In the genomic region with DNA sequence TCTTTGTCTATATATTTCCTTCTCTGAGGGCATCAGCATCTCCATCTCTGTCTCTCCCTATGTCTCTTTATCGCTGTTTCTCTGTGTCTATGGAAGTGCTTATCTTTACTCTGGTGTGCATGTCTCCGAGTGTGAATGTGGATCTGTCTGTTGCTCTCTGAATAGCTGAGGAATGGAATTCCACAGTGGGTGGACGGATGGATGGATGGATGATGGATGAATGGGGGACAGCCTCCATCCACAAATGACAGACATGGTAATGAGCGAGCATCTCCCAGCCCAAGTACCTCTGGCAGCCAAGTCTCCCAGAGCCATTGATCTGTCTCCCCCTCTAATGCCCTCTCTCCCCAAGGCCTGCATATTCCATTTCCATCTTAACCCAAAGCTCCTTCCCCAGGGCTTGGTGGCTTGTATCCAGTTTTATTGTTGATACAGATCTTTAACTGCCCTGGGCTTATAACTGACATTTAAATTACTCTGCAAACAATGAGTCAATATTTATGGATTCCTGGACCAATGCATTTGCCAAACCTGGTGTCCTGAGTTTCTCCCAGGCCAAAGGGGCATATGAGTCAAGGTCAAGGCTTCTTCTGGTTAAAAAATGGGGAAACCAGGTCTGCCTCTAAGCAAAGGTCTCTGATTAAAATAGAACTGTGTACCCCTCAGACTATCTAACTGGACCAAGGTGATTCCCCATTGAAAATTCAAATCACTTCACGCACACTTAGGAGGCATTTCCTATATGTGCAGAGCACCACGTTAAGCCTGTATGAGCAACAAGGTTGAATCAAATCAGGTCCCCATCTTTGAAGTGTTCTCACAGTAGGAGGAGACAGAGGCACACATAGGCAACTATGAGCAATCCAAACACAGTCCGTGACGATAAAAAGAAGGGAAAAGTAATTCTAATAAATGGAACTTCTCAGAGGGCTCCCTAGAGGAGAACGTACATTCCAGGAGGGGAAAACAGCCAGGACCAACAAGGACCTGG, we compare ENCODE assay signal across 27 cellular contexts.
DNase-seq lines count a peak whose midpoint lies in the region; TF ChIP-seq lines count a peak whose summit lies in the region.
"Had no signal": no experiment of that assay in that cellular context is flagged by ENCODE, and none has a peak within 500 bp of the region (broad histone marks: within the 10 kb centered on the region; RNA-seq: fewer than 3 reads in every experiment).

No MANE protein-coding gene starts in this region.

- H3K9me3 ChIP-seq in PC-9 (ENCODE audit: insufficient read depth, low read depth): no peaks in the 10 kb centered on the region
- no peaks in the 10 kb centered on the region for H3K9me3 ChIP-seq in prostate gland
- H3K9me3 ChIP-seq: adrenal gland, BLaER1, Caco-2, gastroesophageal sphincter, right atrium auricular region, thoracic aorta had no signal

- intact Hi-C loops in MCF 10A (cut with micrococcal nuclease): no loop called here
- intact Hi-C loops in PC-9 (cut with micrococcal nuclease; ENCODE audit: unreplicated experiment): no loop called here
- intact Hi-C loops in prostate gland (cut with DNase I): no loop called here

- no peak overlapping the region for H2AFZ ChIP-seq in PC-9

- BruUV-seq in MCF 10A (replicated peaks; lab: Mats Ljungman, UMichigan) (no TSS peak), PC-9 (replicated peaks; lab: Mats Ljungman, UMichigan) (no TSS peak)

- H3K36me3 ChIP-seq in PC-9 (ENCODE audit: low read depth) (no peaks in the 10 kb centered on the region), prostate gland (no peaks in the 10 kb centered on the region)
- H3K36me3 ChIP-seq: adrenal gland, BLaER1, brain microvascular endothelial cell, gastroesophageal sphincter, right atrium auricular region, thoracic aorta, WERI-Rb-1 had no signal

- H3F3A ChIP-seq in PC-9 (ENCODE audit: insufficient read depth, low read depth): no peaks in the 10 kb centered on the region; the same call in 1 of the 2 replicates

- H3K9me2 ChIP-seq in PC-9 (ENCODE audit: insufficient read depth): no peaks in the 10 kb centered on the region

- no peak overlapping the region for H3K27ac ChIP-seq in PC-9
- H3K27ac ChIP-seq in prostate gland: no peak overlapping the region
- H3K27ac ChIP-seq: adrenal gland, BLaER1, brain microvascular endothelial cell, gastroesophageal sphincter, right atrium auricular region, thoracic aorta, WERI-Rb-1 had no signal

- H3K4me1 Mint-ChIP-seq in MCF 10A (ENCODE audit: insufficient read depth, unreplicated experiment): no peaks in the 10 kb centered on the region
- H3K4me1 Mint-ChIP-seq in progenitor cell of endocrine pancreas (ENCODE audit: low read depth): peaks cover 11% of the 10 kb centered on the region
- H3K4me1 Mint-ChIP-seq: activated CD4-positive, alpha-beta T cell treated with anti-CD3 and anti-CD28 coated beads, Interleukin-2, amount 10 ng/mL, durations not matched to agents 24 days and 14 days had no signal

- H3K4me3 ChIP-seq in LNCaP clone FGC (ENCODE audit: low read depth, low read length) (no peak overlapping the region), PC-9 (no peak overlapping the region), prostate gland (no peak overlapping the region)
- H3K4me3 ChIP-seq: adrenal gland, BLaER1, gastroesophageal sphincter, right atrium auricular region, thoracic aorta had no signal

- H3K4me1 ChIP-seq in PC-9 (replicated peaks; ENCODE audit: insufficient read depth) (peaks cover 14% of the 10 kb centered on the region; the same call in 1 of the 2 replicates), prostate gland (replicated peaks) (no peaks in the 10 kb centered on the region)
- H3K4me1 ChIP-seq: adrenal gland, Caco-2, gastroesophageal sphincter, right atrium auricular region had no signal

- TF ChIP-seq CTCF in MCF 10A (IDR thresholded peaks at IDR 0.05; ENCODE audit: unreplicated experiment) (no peak), LNCaP clone FGC (IDR thresholded peaks at IDR 0.05; ENCODE audit: control insufficient read depth, extremely low read depth, insufficient read depth) (no peak), PC-9 (conservative IDR thresholded peaks at IDR 0.05) (no peak), prostate gland (IDR thresholded peaks at IDR 0.05) (no peak), progenitor cell of endocrine pancreas (IDR thresholded peaks at IDR 0.05; ENCODE audit: unreplicated experiment) (no peak)

- H3K9me3 Mint-ChIP-seq in MCF 10A (ENCODE audit: unreplicated experiment) (no peaks in the 10 kb centered on the region), progenitor cell of endocrine pancreas (ENCODE audit: low read depth) (no peaks in the 10 kb centered on the region)
- H3K9me3 Mint-ChIP-seq: activated CD4-positive, alpha-beta T cell treated with anti-CD3 and anti-CD28 coated beads, Interleukin-2, amount 10 ng/mL, durations not matched to agents 24 days and 14 days; activated T-cell treated with anti-CD3 and anti-CD28 coated beads, Interleukin-2, amount 50 U/mL, for 4 hours; natural killer cell treated with Interleukin-12 subunit alpha and Interleukin-12 subunit beta and Interleukin-15 and Interleukin-18, amount 100 ng/mL, for 72 hours had no signal

- peaks cover 76% of the 10 kb centered on the region for H3K27me3 Mint-ChIP-seq in MCF 10A (ENCODE audit: insufficient read depth, unreplicated experiment)
- peaks cover 63% of the 10 kb centered on the region for H3K27me3 Mint-ChIP-seq in progenitor cell of endocrine pancreas

- no peak for TF ChIP-seq POLR2A in prostate gland (IDR thresholded peaks at IDR 0.05)

- H3K27me3 ChIP-seq in PC-9 (ENCODE audit: insufficient read depth, low read depth) (no peaks in the 10 kb centered on the region), prostate gland (replicated peaks; ENCODE audit: insufficient read depth) (no peaks in the 10 kb centered on the region)
- H3K27me3 ChIP-seq: BLaER1, right atrium auricular region had no signal

- 62% methylated on average over 9 of the region's 9 CpGs for WGBS in prostate gland

- CTCF ChIA-PET in MCF 10A (lab: Yijun Ruan, JAX) (interaction anchor here (0.6 kb wide), 1 partner anchor 80 kb away, joined by 3 read pairs; no protein-coding TSS in a partner anchor), PC-9 (lab: Charles Lee) (interaction anchor here (0.6 kb wide), 1 partner anchor 118 kb away, joined by 4 read pairs; no protein-coding TSS in a partner anchor)

- H3K36me3 Mint-ChIP-seq in MCF 10A (ENCODE audit: insufficient read depth, unreplicated experiment) (no peaks in the 10 kb centered on the region), progenitor cell of endocrine pancreas (ENCODE audit: insufficient read depth) (no peaks in the 10 kb centered on the region)
- H3K36me3 Mint-ChIP-seq: natural killer cell treated with Interleukin-12 subunit alpha and Interleukin-12 subunit beta and Interleukin-15 and Interleukin-18, amount 100 ng/mL, for 72 hours had no signal

- no peaks in the 10 kb centered on the region for H3K79me2 ChIP-seq in PC-9 (ENCODE audit: low read depth)

- no peaks in the 10 kb centered on the region for H4K20me1 ChIP-seq in PC-9 (ENCODE audit: insufficient read depth)

- in situ Hi-C loops in T47D (cut with HindIII; ENCODE audit: low pct_unique_long_range_greater_than_20kb, low sequenced_read_pairs): no loop called here

- DNase-seq in T47D (ENCODE audit: low read depth in 1 of 2, low spot score in 1 of 2) (peak; percentile 55 to 95), MCF 10A (ENCODE audit: unreplicated experiment) (no peak), LNCaP clone FGC (ENCODE audit: low read depth) (peak; percentile 88), PC-9 (peak; percentile 11 to 78), prostate gland (ENCODE audit: low spot score) (peak; percentile 36), progenitor cell of endocrine pancreas (ENCODE audit: low spot score, unreplicated experiment) (no peak), Ammon's horn (ENCODE audit: low spot score) (no peak), hippocampal formation (lab: John Stamatoyannopoulos, UW) (no peak)
- DNase-seq: ACHN; activated CD4-positive, alpha-beta T cell treated with anti-CD3 and anti-CD28 coated beads, Interleukin-2, amount 10 ng/mL, durations not matched to agents 24 days and 14 days; activated naive CD4-positive, alpha-beta T cell; activated T-cell treated with anti-CD3 and anti-CD28 coated beads, Interleukin-2, amount 50 U/mL, for 4 hours; adrenal gland; brain microvascular endothelial cell; Caco-2; left ventricle myocardium superior; NCI-H2029; NK-92 treated with Interleukin-12 subunit alpha and Interleukin-12 subunit beta, amount 100 ng/mL, for 24 hours; RPMI8226; stimulated activated CD4-positive, alpha-beta T cell treated with anti-CD3 and anti-CD28 coated beads, Interleukin-4, amount 100 ng/mL, for 24 hours; stimulated activated naive CD4-positive, alpha-beta T cell; WERI-Rb-1 had no signal

- H3K4me3 Mint-ChIP-seq in MCF 10A (ENCODE audit: unreplicated experiment): no peak overlapping the region
- H3K4me3 Mint-ChIP-seq in progenitor cell of endocrine pancreas (ENCODE audit: low read depth): no peak overlapping the region
- H3K4me3 Mint-ChIP-seq: activated CD4-positive, alpha-beta T cell treated with anti-CD3 and anti-CD28 coated beads, Interleukin-2, amount 10 ng/mL, durations not matched to agents 24 days and 14 days; activated T-cell treated with anti-CD3 and anti-CD28 coated beads, Interleukin-2, amount 50 U/mL, for 4 hours; natural killer cell treated with Interleukin-12 subunit alpha and Interleukin-12 subunit beta and Interleukin-15 and Interleukin-18, amount 100 ng/mL, for 72 hours had no signal

- POLR2A ChIA-PET in MCF 10A (lab: Yijun Ruan, JAX): no interaction called here
- POLR2A ChIA-PET in PC-9 (lab: Charles Lee; ENCODE audit: unreplicated experiment): no interaction called here

- H3K27ac Mint-ChIP-seq in MCF 10A (ENCODE audit: low read depth, unreplicated experiment) (no peak overlapping the region), progenitor cell of endocrine pancreas (no peak overlapping the region)
- H3K27ac Mint-ChIP-seq: activated CD4-positive, alpha-beta T cell treated with anti-CD3 and anti-CD28 coated beads, Interleukin-2, amount 10 ng/mL, durations not matched to agents 24 days and 14 days; natural killer cell treated with Interleukin-12 subunit alpha and Interleukin-12 subunit beta and Interleukin-15 and Interleukin-18, amount 100 ng/mL, for 72 hours had no signal

- H3K4me2 ChIP-seq in PC-9: no peak overlapping the region
- H3K4me2 ChIP-seq: BLaER1 had no signal

Comparison
In these comparisons a context has a peak if more than half of its experiments do, and no peak if none do; other contexts are left out.
1. DNase-seq: peak in T47D (2 of 2), LNCaP clone FGC (single experiment), PC-9 (2 of 2) and prostate gland (single experiment); none in MCF 10A (single experiment), progenitor cell of endocrine pancreas (single experiment), Ammon's horn (single experiment) and hippocampal formation (0 of 2).